8 cellular contexts compared by ENCODE assay signal in genomic region chr2:121284424-121285076, GRCh38. TPM values are rescaled to one million over a fixed set of nuclear protein-coding genes. Genes with fewer than 3 reads are reported as not detected.
DNase-seq lines count a peak whose midpoint lies in the region; ATAC-seq and TF ChIP-seq lines count a peak whose summit lies in the region.

No MANE protein-coding gene starts in this region.

- H3K27me3 Mint-ChIP-seq in activated naive CD4-positive, alpha-beta T cell treated with anti-CD3 and anti-CD28 coated beads for 36 hours (ENCODE audit: low read depth) = peaks cover 44% of the 10 kb centered on the region
- H3K27me3 Mint-ChIP-seq in stimulated activated memory B cell treated with anti-CD40 and anti-IgM and Interleukin-4, amounts not matched to agents 10 μg/mL and 1 μg/mL and 100 μg/mL, for 72 hours = peaks cover 24% of the 10 kb centered on the region

- H3K27ac ChIP-seq in VCaP = peak overlapping the region; percentile 82
- H3K27ac ChIP-seq in iPS-18a (ENCODE audit: low read length) = no peak overlapping the region

- DNase-seq in activated naive CD4-positive, alpha-beta T cell treated with anti-CD3 and anti-CD28 coated beads for 36 hours = no peak
- no peak for DNase-seq in activated naive CD4-positive, alpha-beta T cell (lab: John Stamatoyannopoulos, UW)
- DNase-seq in NCI-H2029 treated with DMSO at 0.1 percent for 48 hours (lab: John Stamatoyannopoulos, UW) = no peak

- H3K9me3 Mint-ChIP-seq in activated naive CD4-positive, alpha-beta T cell treated with anti-CD3 and anti-CD28 coated beads for 36 hours = no peaks in the 10 kb centered on the region
- no peaks in the 10 kb centered on the region for H3K9me3 Mint-ChIP-seq in stimulated activated memory B cell treated with anti-CD40 and anti-IgM and Interleukin-4, amounts not matched to agents 10 μg/mL and 1 μg/mL and 100 μg/mL, for 72 hours

- no peak; the same call in 1 of the 2 replicates for TF ChIP-seq CTCF in VCaP (conservative IDR thresholded peaks at IDR 0.05)

- intact Hi-C loops in activated naive CD4-positive, alpha-beta T cell treated with anti-CD3 and anti-CD28 coated beads for 36 hours (cut with micrococcal nuclease) = no loop called here

- peak; percentile 57 for ATAC-seq in stimulated activated memory B cell treated with anti-CD40 and anti-IgM and Interleukin-4, amounts not matched to agents 10 μg/mL and 1 μg/mL and 100 μg/mL, for 72 hours
- ATAC-seq in HG03378 (IDR thresholded peaks at IDR 0.05; ENCODE audit: unreplicated experiment) = no peak
- ATAC-seq in GM18907 (IDR thresholded peaks at IDR 0.05; ENCODE audit: unreplicated experiment) = no peak

- no peaks in the 10 kb centered on the region for H3K9me3 ChIP-seq in iPS-18a (ENCODE audit: control insufficient read depth, low read depth, low read length)

- no peak overlapping the region for H3K9ac ChIP-seq in iPS-18a (ENCODE audit: low read length)

- peak overlapping the region; percentile 60 for H3K4me3 ChIP-seq in iPS-18a (ENCODE audit: low read length)

- peaks cover 4% of the 10 kb centered on the region for H3K4me1 Mint-ChIP-seq in activated naive CD4-positive, alpha-beta T cell treated with anti-CD3 and anti-CD28 coated beads for 36 hours (ENCODE audit: low read depth)
- H3K4me1 Mint-ChIP-seq in stimulated activated memory B cell treated with anti-CD40 and anti-IgM and Interleukin-4, amounts not matched to agents 10 μg/mL and 1 μg/mL and 100 μg/mL, for 72 hours = peaks cover 33% of the 10 kb centered on the region

- H3K4me1 ChIP-seq in iPS-18a (ENCODE audit: control insufficient read depth, low read depth, low read length) = no peaks in the 10 kb centered on the region

- CTCF ChIA-PET in activated naive CD4-positive, alpha-beta T cell treated with anti-CD3 and anti-CD28 coated beads for 36 hours (lab: Charles Lee) = no interaction called here

- H3K36me3 ChIP-seq in iPS-18a (ENCODE audit: control insufficient read depth, low read depth, low read length) = no peaks in the 10 kb centered on the region

- no peaks in the 10 kb centered on the region for H3K36me3 Mint-ChIP-seq in activated naive CD4-positive, alpha-beta T cell treated with anti-CD3 and anti-CD28 coated beads for 36 hours (ENCODE audit: low read depth)
- no peaks in the 10 kb centered on the region for H3K36me3 Mint-ChIP-seq in stimulated activated memory B cell treated with anti-CD40 and anti-IgM and Interleukin-4, amounts not matched to agents 10 μg/mL and 1 μg/mL and 100 μg/mL, for 72 hours

- peak overlapping the region; percentile 30 for H3K4me3 Mint-ChIP-seq in activated naive CD4-positive, alpha-beta T cell treated with anti-CD3 and anti-CD28 coated beads for 36 hours
- peak overlapping the region; percentile 77 for H3K4me3 Mint-ChIP-seq in stimulated activated memory B cell treated with anti-CD40 and anti-IgM and Interleukin-4, amounts not matched to agents 10 μg/mL and 1 μg/mL and 100 μg/mL, for 72 hours

- H3K27me3 ChIP-seq in iPS-18a (ENCODE audit: control insufficient read depth, insufficient read depth, low read length) = peaks cover 50% of the 10 kb centered on the region

- H3K27ac Mint-ChIP-seq in activated naive CD4-positive, alpha-beta T cell treated with anti-CD3 and anti-CD28 coated beads for 36 hours = no peak overlapping the region
- H3K27ac Mint-ChIP-seq in stimulated activated memory B cell treated with anti-CD40 and anti-IgM and Interleukin-4, amounts not matched to agents 10 μg/mL and 1 μg/mL and 100 μg/mL, for 72 hours = no peak overlapping the region

RNA-seq across cellular contexts. Expression of gene TFCP2L1, which starts 0.5 kb away (rescaled TPM):
- total RNA-seq in activated naive CD4-positive, alpha-beta T cell treated with anti-CD3 and anti-CD28 coated beads for 36 hours = under 1 TPM in 1 of 2 experiments, not detected in 1; 0.12 TPM
